ENCODE assay signal across 1 cellular context in genomic region chr17:39737331-39737760, GRCh38.
TF ChIP-seq lines count a peak whose summit lies in the region.

No MANE protein-coding gene starts in this region.

TF ChIP-seq in HepG2, 621 proteins besides CTCF, POLR2A, EP300 and RAD21 (continued from another document and continues in another):
- TF ChIP-seq PLSCR1 (CRISPR knock-in tag; IDR thresholded peaks at IDR 0.05; ENCODE audit: borderline replicate concordance) (no peak), ZNF841 (CRISPR knock-in tag; IDR thresholded peaks at IDR 0.05; ENCODE audit: borderline replicate concordance) (no peak), HNF4G (IDR thresholded peaks at IDR 0.05; ENCODE audit: borderline replicate concordance, low read depth, low read length) (peak; percentile 54), HNF4G (CRISPR knock-in tag; IDR thresholded peaks at IDR 0.05; ENCODE audit: borderline replicate concordance, low read depth) (no peak; the same call in 1 of the 2 replicates), ATRX (CRISPR knock-in tag; IDR thresholded peaks at IDR 0.05; ENCODE audit: borderline replicate concordance) (no peak), SP5 (CRISPR knock-in tag; IDR thresholded peaks at IDR 0.05; ENCODE audit: borderline replicate concordance, low read depth) (peak; percentile 64; the same call in 1 of the 2 replicates), ZNF10 (CRISPR knock-in tag; IDR thresholded peaks at IDR 0.05; ENCODE audit: borderline replicate concordance, low read depth) (no peak), SATB2 (CRISPR knock-in tag; IDR thresholded peaks at IDR 0.05) (no peak), HNRNPLL (IDR thresholded peaks at IDR 0.05; ENCODE audit: low read depth, low read length, poor library complexity, severe bottlenecking) (no peak), JUNB (CRISPR knock-in tag; IDR thresholded peaks at IDR 0.05; ENCODE audit: borderline replicate concordance) (no peak), ZNF496 (CRISPR knock-in tag; IDR thresholded peaks at IDR 0.05; ENCODE audit: insufficient replicate concordance) (no peak), TFAP4 (IDR thresholded peaks at IDR 0.05; ENCODE audit: borderline replicate concordance, low read depth) (peak; percentile 50; the same call in 1 of the 2 replicates), MBNL3 (CRISPR knock-in tag; conservative IDR thresholded peaks at IDR 0.05) (no peak), NCOA1 (CRISPR knock-in tag; IDR thresholded peaks at IDR 0.05) (0 out of 2 replicates have a peak, but pooled peaks have one; percentile 16), ZBTB46 (CRISPR knock-in tag; IDR thresholded peaks at IDR 0.05; ENCODE audit: borderline replicate concordance) (no peak), HNRNPH1 (optimal IDR thresholded peaks at IDR 0.05; ENCODE audit: low read depth, low read length) (no peak), RXRB (CRISPR knock-in tag; IDR thresholded peaks at IDR 0.05; ENCODE audit: borderline replicate concordance) (no peak; the same call in none of the 2 replicates), ZBTB42 (CRISPR knock-in tag; IDR thresholded peaks at IDR 0.05) (no peak), NCOA2 (CRISPR knock-in tag; IDR thresholded peaks at IDR 0.05) (no peak), ZFP1 (CRISPR knock-in tag; IDR thresholded peaks at IDR 0.05) (no peak), MLXIP (CRISPR knock-in tag; IDR thresholded peaks at IDR 0.05; ENCODE audit: borderline replicate concordance) (no peak), ZNF652 (CRISPR knock-in tag; IDR thresholded peaks at IDR 0.05; ENCODE audit: borderline replicate concordance, low read depth) (no peak), ZNF326 (CRISPR knock-in tag; IDR thresholded peaks at IDR 0.05; ENCODE audit: borderline replicate concordance) (no peak), ZNF660 (CRISPR knock-in tag; IDR thresholded peaks at IDR 0.05; ENCODE audit: borderline replicate concordance, low read depth) (0 out of 2 replicates have a peak, but pooled peaks have one; percentile 57), ZBTB33 (CRISPR knock-in tag; IDR thresholded peaks at IDR 0.05) (no peak), PHF20 (CRISPR knock-in tag; IDR thresholded peaks at IDR 0.05) (no peak), CBFB (CRISPR knock-in tag; IDR thresholded peaks at IDR 0.05) (no peak), ZNF749 (CRISPR knock-in tag; IDR thresholded peaks at IDR 0.05; ENCODE audit: borderline replicate concordance) (no peak), ZNF367 (CRISPR knock-in tag; IDR thresholded peaks at IDR 0.05; ENCODE audit: borderline replicate concordance) (no peak), ATF3 (CRISPR knock-in tag; IDR thresholded peaks at IDR 0.05) (no peak), ZFY (CRISPR knock-in tag; IDR thresholded peaks at IDR 0.05) (no peak), ZNF614 (CRISPR knock-in tag; IDR thresholded peaks at IDR 0.05; ENCODE audit: borderline replicate concordance) (no peak), AGO1 (IDR thresholded peaks at IDR 0.05; ENCODE audit: low read depth, low read length, poor library complexity, severe bottlenecking) (no peak), ATF7-NPFF (CRISPR knock-in tag; IDR thresholded peaks at IDR 0.05; ENCODE audit: low read depth) (no peak), IKZF5 (CRISPR knock-in tag; IDR thresholded peaks at IDR 0.05) (no peak), ZFP62 (CRISPR knock-in tag; IDR thresholded peaks at IDR 0.05) (no peak), ZNF282 (IDR thresholded peaks at IDR 0.05; ENCODE audit: partially characterized antibody) (no peak), SAP130 (CRISPR knock-in tag; IDR thresholded peaks at IDR 0.05; ENCODE audit: low read depth) (no peak; the same call in 1 of the 2 replicates), ZNF562 (CRISPR knock-in tag; IDR thresholded peaks at IDR 0.05; ENCODE audit: borderline replicate concordance) (no peak), ZNF839 (CRISPR knock-in tag; IDR thresholded peaks at IDR 0.05; ENCODE audit: borderline replicate concordance) (no peak), ZNF230 (CRISPR knock-in tag; IDR thresholded peaks at IDR 0.05) (no peak), NFYC (CRISPR knock-in tag; IDR thresholded peaks at IDR 0.05) (peak; percentile 64; the same call in 1 of the 2 replicates), ZNF569 (CRISPR knock-in tag; IDR thresholded peaks at IDR 0.05; ENCODE audit: borderline replicate concordance) (no peak), MLLT10 (CRISPR knock-in tag; IDR thresholded peaks at IDR 0.05) (no peak), HNRNPUL1 (IDR thresholded peaks at IDR 0.05; ENCODE audit: low read depth, low read length) (no peak), PREB (CRISPR knock-in tag; IDR thresholded peaks at IDR 0.05) (no peak), CENPT (CRISPR knock-in tag; IDR thresholded peaks at IDR 0.05; ENCODE audit: low read depth) (no peak), ASH2L (IDR thresholded peaks at IDR 0.05; ENCODE audit: insufficient read length, low read depth, low read length) (no peak)
- TF ChIP-seq, protein P1, sequence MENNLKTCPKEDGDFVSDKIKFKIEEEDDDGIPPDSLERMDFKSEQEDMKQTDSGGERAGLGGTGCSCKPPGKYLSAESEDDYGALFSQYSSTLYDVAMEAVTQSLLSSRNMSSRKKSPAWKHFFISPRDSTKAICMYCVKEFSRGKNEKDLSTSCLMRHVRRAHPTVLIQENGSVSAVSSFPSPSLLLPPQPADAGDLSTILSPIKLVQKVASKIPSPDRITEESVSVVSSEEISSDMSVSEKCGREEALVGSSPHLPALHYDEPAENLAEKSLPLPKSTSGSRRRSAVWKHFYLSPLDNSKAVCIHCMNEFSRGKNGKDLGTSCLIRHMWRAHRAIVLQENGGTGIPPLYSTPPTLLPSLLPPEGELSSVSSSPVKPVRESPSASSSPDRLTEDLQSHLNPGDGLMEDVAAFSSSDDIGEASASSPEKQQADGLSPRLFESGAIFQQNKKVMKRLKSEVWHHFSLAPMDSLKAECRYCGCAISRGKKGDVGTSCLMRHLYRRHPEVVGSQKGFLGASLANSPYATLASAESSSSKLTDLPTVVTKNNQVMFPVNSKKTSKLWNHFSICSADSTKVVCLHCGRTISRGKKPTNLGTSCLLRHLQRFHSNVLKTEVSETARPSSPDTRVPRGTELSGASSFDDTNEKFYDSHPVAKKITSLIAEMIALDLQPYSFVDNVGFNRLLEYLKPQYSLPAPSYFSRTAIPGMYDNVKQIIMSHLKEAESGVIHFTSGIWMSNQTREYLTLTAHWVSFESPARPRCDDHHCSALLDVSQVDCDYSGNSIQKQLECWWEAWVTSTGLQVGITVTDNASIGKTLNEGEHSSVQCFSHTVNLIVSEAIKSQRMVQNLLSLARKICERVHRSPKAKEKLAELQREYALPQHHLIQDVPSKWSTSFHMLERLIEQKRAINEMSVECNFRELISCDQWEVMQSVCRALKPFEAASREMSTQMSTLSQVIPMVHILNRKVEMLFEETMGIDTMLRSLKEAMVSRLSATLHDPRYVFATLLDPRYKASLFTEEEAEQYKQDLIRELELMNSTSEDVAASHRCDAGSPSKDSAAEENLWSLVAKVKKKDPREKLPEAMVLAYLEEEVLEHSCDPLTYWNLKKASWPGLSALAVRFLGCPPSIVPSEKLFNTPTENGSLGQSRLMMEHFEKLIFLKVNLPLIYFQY (CRISPR knock-in tag; IDR thresholded peaks at IDR 0.05; ENCODE audit: borderline replicate concordance) = no peak
- TF ChIP-seq, protein P2, sequence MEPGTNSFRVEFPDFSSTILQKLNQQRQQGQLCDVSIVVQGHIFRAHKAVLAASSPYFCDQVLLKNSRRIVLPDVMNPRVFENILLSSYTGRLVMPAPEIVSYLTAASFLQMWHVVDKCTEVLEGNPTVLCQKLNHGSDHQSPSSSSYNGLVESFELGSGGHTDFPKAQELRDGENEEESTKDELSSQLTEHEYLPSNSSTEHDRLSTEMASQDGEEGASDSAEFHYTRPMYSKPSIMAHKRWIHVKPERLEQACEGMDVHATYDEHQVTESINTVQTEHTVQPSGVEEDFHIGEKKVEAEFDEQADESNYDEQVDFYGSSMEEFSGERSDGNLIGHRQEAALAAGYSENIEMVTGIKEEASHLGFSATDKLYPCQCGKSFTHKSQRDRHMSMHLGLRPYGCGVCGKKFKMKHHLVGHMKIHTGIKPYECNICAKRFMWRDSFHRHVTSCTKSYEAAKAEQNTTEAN (CRISPR knock-in tag; conservative IDR thresholded peaks at IDR 0.05) = no peak
- TF ChIP-seq, protein P3, sequence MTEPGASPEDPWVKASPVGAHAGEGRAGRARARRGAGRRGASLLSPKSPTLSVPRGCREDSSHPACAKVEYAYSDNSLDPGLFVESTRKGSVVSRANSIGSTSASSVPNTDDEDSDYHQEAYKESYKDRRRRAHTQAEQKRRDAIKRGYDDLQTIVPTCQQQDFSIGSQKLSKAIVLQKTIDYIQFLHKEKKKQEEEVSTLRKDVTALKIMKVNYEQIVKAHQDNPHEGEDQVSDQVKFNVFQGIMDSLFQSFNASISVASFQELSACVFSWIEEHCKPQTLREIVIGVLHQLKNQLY (CRISPR knock-in tag; IDR thresholded peaks at IDR 0.05) = 0 out of 2 replicates have a peak, but pooled peaks have one; percentile 35
